In genomic region chr16:85182774-85183173, GRCh38 we compare ENCODE assay signal across 30 cellular contexts.
"Had no signal": no experiment of that assay in that cellular context is flagged by ENCODE, and none has a peak within 500 bp of the region (broad histone marks: within the 10 kb centered on the region; RNA-seq: fewer than 3 reads in every experiment).

No MANE protein-coding gene starts in this region.

- ATAC-seq: left lung, sciatic nerve had no signal

- H3K4me3 ChIP-seq: ascending aorta, cardiac muscle cell, colonic mucosa, left lung, skin epidermis, thoracic aorta, vagina had no signal

- H3K27ac ChIP-seq: ascending aorta, colonic mucosa, left lung, skin epidermis, thoracic aorta, vagina, WERI-Rb-1 had no signal

- H3K27ac Mint-ChIP-seq: activated CD4-positive, alpha-beta memory T cell treated with anti-CD3 and anti-CD28 coated beads for 36 hours; activated CD4-positive, alpha-beta T cell treated with anti-CD3 and anti-CD28 coated beads, Interleukin-2, amount 10 ng/mL, durations not matched to agents 24 days and 14 days; activated naive CD4-positive, alpha-beta T cell treated with anti-CD3 and anti-CD28 coated beads, Interleukin-2, amount 10 ng/mL, durations not matched to agents 7 days and 5 days; activated naive CD8-positive, alpha-beta T cell treated with anti-CD3 and anti-CD28 coated beads, Interleukin-2, amount 10 ng/mL, durations not matched to agents 7 days and 5 days; activated T-cell treated with anti-CD3 and anti-CD28 coated beads, Interleukin-2, amount 50 U/mL, for 24 hours; brain; mesothelial cell of epicardium; stimulated activated naive CD8-positive, alpha-beta T cell treated with anti-CD3 and anti-CD28 coated beads, Interleukin-15, Interleukin-2, amounts not matched to agents 100 ng/mL and 50 ng/mL, for 24 hours; type B pancreatic cell had no signal

- H3K36me3 Mint-ChIP-seq: activated naive CD4-positive, alpha-beta T cell treated with anti-CD3 and anti-CD28 coated beads, Interleukin-2, amount 10 ng/mL, durations not matched to agents 7 days and 5 days; activated naive CD8-positive, alpha-beta T cell treated with anti-CD3 and anti-CD28 coated beads, Interleukin-2, amount 10 ng/mL, durations not matched to agents 7 days and 5 days; naive B cell had no signal

- H3K36me3 ChIP-seq: ascending aorta, colonic mucosa, thoracic aorta had no signal

- DNase-seq: activated CD4-positive, alpha-beta memory T cell treated with anti-CD3 and anti-CD28 coated beads for 36 hours; activated CD4-positive, alpha-beta T cell treated with anti-CD3 and anti-CD28 coated beads, Interleukin-2, amount 10 ng/mL, durations not matched to agents 24 days and 14 days; activated CD4-positive, CD25-positive, alpha-beta regulatory T cell treated with anti-CD3 and anti-CD28 coated beads, Interleukin-2, amount 50 U/mL, for 72 hours; activated CD8-positive, alpha-beta memory T cell treated with anti-CD3 and anti-CD28 coated beads, Interleukin-2, amount 50 U/mL, for 48 hours; activated gamma-delta T cell; activated naive CD4-positive, alpha-beta T cell treated with anti-CD3 and anti-CD28 coated beads, Interleukin-2, amount 10 ng/mL, durations not matched to agents 7 days and 5 days; activated naive CD8-positive, alpha-beta T cell treated with anti-CD3 and anti-CD28 coated beads, Interleukin-2, amount 10 ng/mL, durations not matched to agents 7 days and 5 days; activated T-cell treated with anti-CD3 and anti-CD28 coated beads, Interleukin-2, amount 50 U/mL, for 24 hours; cerebellar nuclear complex; colonic mucosa; effector CD8-positive, alpha-beta T cell; mammary epithelial cell; naive B cell; occipital lobe; stimulated activated CD4-positive, alpha-beta T cell treated with anti-CD3 and anti-CD28 coated beads, Interleukin-12 subunit alpha, Interleukin-12 subunit beta, amount 100 ng/mL, for 4 hours; stimulated activated CD4-positive, alpha-beta T cell treated with anti-CD3 and anti-CD28 coated beads, Interleukin-4, amount 100 ng/mL, for 1 hour; T-helper 1 cell; T-helper 9 cell; WERI-Rb-1 had no signal

- H3K27me3 ChIP-seq: ascending aorta, cardiac muscle cell, colonic mucosa, left lung, vagina had no signal

- H3K9me3 ChIP-seq: ascending aorta, colonic mucosa, thoracic aorta, vagina had no signal

- H3K27me3 Mint-ChIP-seq: activated CD4-positive, alpha-beta T cell treated with anti-CD3 and anti-CD28 coated beads, Interleukin-2, amount 10 ng/mL, durations not matched to agents 24 days and 14 days; type B pancreatic cell had no signal

- H3K4me1 ChIP-seq: colonic mucosa, vagina had no signal

- H3K4me1 Mint-ChIP-seq: activated CD4-positive, alpha-beta T cell treated with anti-CD3 and anti-CD28 coated beads, Interleukin-2, amount 10 ng/mL, durations not matched to agents 24 days and 14 days; activated naive CD4-positive, alpha-beta T cell treated with anti-CD3 and anti-CD28 coated beads, Interleukin-2, amount 10 ng/mL, durations not matched to agents 7 days and 5 days; naive B cell had no signal

- H3K4me3 Mint-ChIP-seq: activated CD4-positive, alpha-beta memory T cell treated with anti-CD3 and anti-CD28 coated beads for 36 hours; activated CD4-positive, alpha-beta T cell treated with anti-CD3 and anti-CD28 coated beads, Interleukin-2, amount 10 ng/mL, durations not matched to agents 24 days and 14 days; activated naive CD4-positive, alpha-beta T cell treated with anti-CD3 and anti-CD28 coated beads, Interleukin-2, amount 10 ng/mL, durations not matched to agents 7 days and 5 days; activated naive CD8-positive, alpha-beta T cell treated with anti-CD3 and anti-CD28 coated beads, Interleukin-2, amount 10 ng/mL, durations not matched to agents 7 days and 5 days; activated T-cell treated with anti-CD3 and anti-CD28 coated beads, Interleukin-2, amount 50 U/mL, for 24 hours; brain; mesothelial cell of epicardium; stimulated activated naive CD8-positive, alpha-beta T cell treated with anti-CD3 and anti-CD28 coated beads, Interleukin-15, Interleukin-2, amounts not matched to agents 100 ng/mL and 50 ng/mL, for 24 hours; type B pancreatic cell had no signal
